In genomic region chr13:105908581-105908980, GRCh38 we compare ENCODE assay signal across 14 cellular contexts.
DNase-seq lines count a peak whose midpoint lies in the region; ATAC-seq and TF ChIP-seq lines count a peak whose summit lies in the region.
"Had no signal": no experiment of that assay in that cellular context is flagged by ENCODE, and none has a peak within 500 bp of the region (broad histone marks: within the 10 kb centered on the region; RNA-seq: fewer than 3 reads in every experiment).

No MANE protein-coding gene starts in this region.

- no peaks in the 10 kb centered on the region for H3K79me2 ChIP-seq in smooth muscle cell (ENCODE audit: low read depth)
- no peaks in the 10 kb centered on the region for H3K79me2 ChIP-seq in PC-9 (ENCODE audit: low read depth)
- H3K79me2 ChIP-seq: parathyroid adenoma had no signal

- peaks cover 13% of the 10 kb centered on the region for H3K27me3 Mint-ChIP-seq in activated T-cell treated with anti-CD3 and anti-CD28 coated beads, Interleukin-2, amount 50 U/mL, for 72 hours (ENCODE audit: low read depth)
- peaks cover 12% of the 10 kb centered on the region for H3K27me3 Mint-ChIP-seq in activated CD8-positive, alpha-beta T cell treated with anti-CD3 and anti-CD28 coated beads for 36 hours
- H3K27me3 Mint-ChIP-seq: brain, type B pancreatic cell had no signal

- H3K4me3 Mint-ChIP-seq in activated T-cell treated with anti-CD3 and anti-CD28 coated beads, Interleukin-2, amount 50 U/mL, for 72 hours: peak overlapping the region in 1 of 2 donors; percentile 33
- no peak overlapping the region for H3K4me3 Mint-ChIP-seq in activated CD8-positive, alpha-beta T cell treated with anti-CD3 and anti-CD28 coated beads for 36 hours
- H3K4me3 Mint-ChIP-seq: brain, type B pancreatic cell had no signal

- intact Hi-C loops in activated CD8-positive, alpha-beta T cell treated with anti-CD3 and anti-CD28 coated beads for 36 hours (cut with micrococcal nuclease): no loop called here
- intact Hi-C loops in PC-9 (cut with micrococcal nuclease; ENCODE audit: unreplicated experiment): no loop called here

- no peaks in the 10 kb centered on the region for H4K20me1 ChIP-seq in smooth muscle cell (ENCODE audit: low read depth)
- H4K20me1 ChIP-seq in PC-9 (ENCODE audit: insufficient read depth): no peaks in the 10 kb centered on the region

- POLR2A ChIA-PET in activated CD8-positive, alpha-beta T cell treated with anti-CD3 and anti-CD28 coated beads for 36 hours (lab: Charles Lee): no interaction called here
- POLR2A ChIA-PET in PC-9 (lab: Charles Lee; ENCODE audit: unreplicated experiment): no interaction called here

- peak; percentile 44 to 62 for ATAC-seq in activated T-cell treated with anti-CD3 and anti-CD28 coated beads, Interleukin-2, amount 50 U/mL, for 72 hours (replicated peaks in 1 of 2)
- ATAC-seq in activated CD8-positive, alpha-beta T cell treated with anti-CD3 and anti-CD28 coated beads for 36 hours: peak; percentile 69
- ATAC-seq: Right ventricle myocardium inferior had no signal

- H3F3A ChIP-seq in smooth muscle cell (ENCODE audit: low read depth) (no peaks in the 10 kb centered on the region), PC-9 (ENCODE audit: insufficient read depth, low read depth) (peaks cover 15% of the 10 kb centered on the region)

- H3K4me1 Mint-ChIP-seq in activated T-cell treated with anti-CD3 and anti-CD28 coated beads, Interleukin-2, amount 50 U/mL, for 72 hours (ENCODE audit: low read depth): peaks cover 15% of the 10 kb centered on the region
- H3K4me1 Mint-ChIP-seq in activated CD8-positive, alpha-beta T cell treated with anti-CD3 and anti-CD28 coated beads for 36 hours (ENCODE audit: low read depth): peaks cover 15% of the 10 kb centered on the region

- H3K4me1 ChIP-seq in smooth muscle cell (ENCODE audit: low read depth) (no peaks in the 10 kb centered on the region), PC-9 (replicated peaks; ENCODE audit: insufficient read depth) (peaks cover 14% of the 10 kb centered on the region)
- H3K4me1 ChIP-seq: parathyroid adenoma had no signal

- no peak overlapping the region for H3K9ac ChIP-seq in smooth muscle cell (ENCODE audit: low read depth)
- H3K9ac ChIP-seq: parathyroid adenoma had no signal

- H3K27ac ChIP-seq in smooth muscle cell (ENCODE audit: low read depth): peak overlapping the region; percentile 60
- H3K27ac ChIP-seq in PC-9: no peak overlapping the region
- H3K27ac ChIP-seq: parathyroid adenoma had no signal

- H3K4me2 ChIP-seq in smooth muscle cell: peak overlapping the region; percentile 51
- H3K4me2 ChIP-seq in PC-9: no peak overlapping the region

- H3K27me3 ChIP-seq in smooth muscle cell (ENCODE audit: low read depth): no peaks in the 10 kb centered on the region
- H3K27me3 ChIP-seq in PC-9 (ENCODE audit: insufficient read depth, low read depth): no peaks in the 10 kb centered on the region

- no peak overlapping the region for H3K27ac Mint-ChIP-seq in activated T-cell treated with anti-CD3 and anti-CD28 coated beads, Interleukin-2, amount 50 U/mL, for 72 hours
- no peak overlapping the region for H3K27ac Mint-ChIP-seq in activated CD8-positive, alpha-beta T cell treated with anti-CD3 and anti-CD28 coated beads for 36 hours
- H3K27ac Mint-ChIP-seq: brain, type B pancreatic cell had no signal

- H3K36me3 Mint-ChIP-seq in activated T-cell treated with anti-CD3 and anti-CD28 coated beads, Interleukin-2, amount 50 U/mL, for 72 hours (ENCODE audit: insufficient read depth in 2 of 2): no peaks in the 10 kb centered on the region
- no peaks in the 10 kb centered on the region for H3K36me3 Mint-ChIP-seq in activated CD8-positive, alpha-beta T cell treated with anti-CD3 and anti-CD28 coated beads for 36 hours (ENCODE audit: low read depth)
- H3K36me3 Mint-ChIP-seq: brain, type B pancreatic cell had no signal

- H2AFZ ChIP-seq in smooth muscle cell (ENCODE audit: low read depth) (no peak overlapping the region), PC-9 (no peak overlapping the region)
- H2AFZ ChIP-seq: parathyroid adenoma had no signal

- no peaks in the 10 kb centered on the region for H3K36me3 ChIP-seq in smooth muscle cell (ENCODE audit: low read depth)
- no peaks in the 10 kb centered on the region for H3K36me3 ChIP-seq in PC-9 (ENCODE audit: low read depth)

- no peaks in the 10 kb centered on the region for H3K9me2 ChIP-seq in PC-9 (ENCODE audit: insufficient read depth)

- no TSS peak for BruUV-seq in PC-9 (replicated peaks; lab: Mats Ljungman, UMichigan)

- H3K4me3 ChIP-seq in smooth muscle cell: no peak overlapping the region
- no peak overlapping the region for H3K4me3 ChIP-seq in PC-9

- WGBS in smooth muscle cell (ENCODE audit: low lambda C conversion rate): 43% methylated on average over 9 of the region's 9 CpGs

- no peaks in the 10 kb centered on the region for H3K9me3 Mint-ChIP-seq in activated T-cell treated with anti-CD3 and anti-CD28 coated beads, Interleukin-2, amount 50 U/mL, for 72 hours
- no peaks in the 10 kb centered on the region for H3K9me3 Mint-ChIP-seq in activated CD8-positive, alpha-beta T cell treated with anti-CD3 and anti-CD28 coated beads for 36 hours

- DNase-seq in activated T-cell treated with anti-CD3 and anti-CD28 coated beads, Interleukin-2, amount 50 U/mL, for 72 hours: peak; percentile 2 to 4
- no peak for DNase-seq in activated T-cell treated with anti-CD3 and anti-CD28 coated beads for 4 hours
- DNase-seq in LHCN-M2 (ENCODE audit: low read depth): peak; percentile 29
- peak; percentile 50 for DNase-seq in activated CD8-positive, alpha-beta T cell treated with anti-CD3 and anti-CD28 coated beads for 36 hours
- DNase-seq in smooth muscle cell (lab: John Stamatoyannopoulos, UW; ENCODE audit: unreplicated experiment): no peak
- no peak for DNase-seq in NCI-H748 treated with DMSO at 0.1 percent for 48 hours (lab: John Stamatoyannopoulos, UW)
- no peak for DNase-seq in COR-L47 (lab: John Stamatoyannopoulos, UW)
- DNase-seq in PC-9: no peak
- DNase-seq: NCI-H1694, NCI-H524 treated with DMSO at 0.1 percent for 48 hours had no signal

- CTCF ChIA-PET in activated CD8-positive, alpha-beta T cell treated with anti-CD3 and anti-CD28 coated beads for 36 hours (lab: Charles Lee): no interaction called here
- CTCF ChIA-PET in PC-9 (lab: Charles Lee): interaction anchor here (0.8 kb wide), 1 partner anchor 564 kb away, joined by 4 read pairs; no protein-coding TSS in a partner anchor

- H3K9me3 ChIP-seq in smooth muscle cell (replicated peaks; ENCODE audit: low read depth) (no peaks in the 10 kb centered on the region), PC-9 (ENCODE audit: insufficient read depth, low read depth) (0 out of 2 replicates have a peak, but pooled peaks cover 3% of the 10 kb centered on the region)

- no peak for TF ChIP-seq CTCF in activated CD8-positive, alpha-beta T cell treated with anti-CD3 and anti-CD28 coated beads for 36 hours (IDR thresholded peaks at IDR 0.05)
- TF ChIP-seq CTCF in smooth muscle cell (IDR thresholded peaks at IDR 0.05; ENCODE audit: borderline replicate concordance, insufficient read depth, poor library complexity, severe bottlenecking) (no peak), PC-9 (conservative IDR thresholded peaks at IDR 0.05) (no peak)

Comparison
In these comparisons a context has a peak if more than half of its experiments do, and no peak if none do; other contexts are left out.
1. DNase-seq: peak in activated T-cell treated with anti-CD3 and anti-CD28 coated beads, Interleukin-2, amount 50 U/mL, for 72 hours (2 of 2), LHCN-M2 (single experiment) and activated CD8-positive, alpha-beta T cell treated with anti-CD3 and anti-CD28 coated beads for 36 hours (single experiment); none in activated T-cell treated with anti-CD3 and anti-CD28 coated beads for 4 hours (single experiment), smooth muscle cell (single experiment), NCI-H748 treated with DMSO at 0.1 percent for 48 hours (single experiment), COR-L47 (single experiment) and PC-9 (0 of 2).